ENCODE assay signal across 21 cellular contexts in genomic region chr4:152217896-152218295, GRCh38.
A peak's percentile ranks its signal among the peaks of the same experiment; 100 is the strongest.
DNase-seq lines count a peak whose midpoint lies in the region; TF ChIP-seq lines count a peak whose summit lies in the region.
"Had no signal": no experiment of that assay in that cellular context is flagged by ENCODE, and none has a peak within 500 bp of the region (broad histone marks: within the 10 kb centered on the region; RNA-seq: fewer than 3 reads in every experiment).

No MANE protein-coding gene starts in this region.

- intact Hi-C loops in esophagus muscularis mucosa (cut with DNase I) = no loop called here

- H3K4me3 ChIP-seq in Loucy (ENCODE audit: low read length, poor library complexity, severe bottlenecking) = no peak overlapping the region
- H3K4me3 ChIP-seq in esophagus muscularis mucosa = no peak overlapping the region
- H3K4me3 ChIP-seq: BLaER1 treated with 17β-estradiol and CSF1 and Interleukin-3, amounts not matched to agents 10 nM and 100 nM; GM12878; GM23338 had no signal

- TF ChIP-seq EP300 in esophagus muscularis mucosa (IDR thresholded peaks at IDR 0.05) = no peak

- peaks cover 4% of the 10 kb centered on the region for H3K4me1 ChIP-seq in Loucy (ENCODE audit: insufficient read depth, low read length, poor library complexity, severe bottlenecking)
- H3K4me1 ChIP-seq in esophagus muscularis mucosa = no peaks in the 10 kb centered on the region

- H3K9me3 Mint-ChIP-seq in nephron progenitor cell = peaks cover 40% of the 10 kb centered on the region

- H3K36me3 ChIP-seq in Loucy (ENCODE audit: insufficient read depth, low read length) (no peaks in the 10 kb centered on the region), esophagus muscularis mucosa (no peaks in the 10 kb centered on the region)

- H2AFZ ChIP-seq in Loucy (ENCODE audit: low read length) = 0 out of 2 replicates have a peak overlapping the region, but pooled peaks have one; percentile 29

- no peaks in the 10 kb centered on the region for H3F3A ChIP-seq in Loucy (ENCODE audit: low read depth)

- H3K36me3 Mint-ChIP-seq in nephron progenitor cell (ENCODE audit: low read depth) = peaks cover 29% of the 10 kb centered on the region
- H3K36me3 Mint-ChIP-seq: CD8-positive, alpha-beta T cell had no signal

- H3K9me3 ChIP-seq in Loucy (ENCODE audit: insufficient read depth, low read depth, low read length) = no peaks in the 10 kb centered on the region
- peaks cover 0 to 8% (median 3%) of the 10 kb centered on the region in 4 donors for H3K9me3 ChIP-seq in esophagus muscularis mucosa

- peak overlapping the region; percentile 16 for H3K4me3 Mint-ChIP-seq in nephron progenitor cell
- H3K4me3 Mint-ChIP-seq: B cell; CD8-positive, alpha-beta T cell; GM23338; HFFc6 had no signal

- TF ChIP-seq POLR2A in esophagus muscularis mucosa (IDR thresholded peaks at IDR 0.05; ENCODE audit: low read depth) = no peak

- H3K27me3 Mint-ChIP-seq in nephron progenitor cell (ENCODE audit: low read depth, poor library complexity) = peaks cover 3% of the 10 kb centered on the region
- H3K27me3 Mint-ChIP-seq: B cell had no signal

- H3K4me2 ChIP-seq in Loucy (ENCODE audit: low read depth, low read length, poor library complexity, severe bottlenecking) = no peak overlapping the region
- H3K4me2 ChIP-seq: BLaER1 treated with 17β-estradiol and CSF1 and Interleukin-3, amounts not matched to agents 10 nM and 100 nM; GM23338 had no signal

- no peaks in the 10 kb centered on the region for H3K79me2 ChIP-seq in Loucy (ENCODE audit: insufficient read depth, low read length)

- H4K20me1 ChIP-seq in Loucy (ENCODE audit: insufficient read depth, low read length, poor library complexity, severe bottlenecking) = no peaks in the 10 kb centered on the region
- H4K20me1 ChIP-seq: BLaER1 treated with 17β-estradiol and CSF1 and Interleukin-3, amounts not matched to agents 10 nM and 100 nM had no signal

- peak; percentile 24 for DNase-seq in COLO829 (ENCODE audit: low spot score)
- DNase-seq in esophagus muscularis mucosa (ENCODE audit: extremely low spot score) = peak; percentile 14
- no peak for DNase-seq in nephron progenitor cell
- no peak for DNase-seq in NOMO-1 treated with DMSO at 0.1 percent for 48 hours (lab: John Stamatoyannopoulos, UW; ENCODE audit: unreplicated experiment)
- no peak for DNase-seq in NCI-H446 (lab: John Stamatoyannopoulos, UW)
- DNase-seq in nucleus accumbens (lab: John Stamatoyannopoulos, UW) = no peak
- no peak for DNase-seq in MV-4-11 (lab: John Stamatoyannopoulos, UW)
- DNase-seq: CD8-positive, alpha-beta T cell; COR-L47; DMS 273 treated with DMSO at 0.1 percent for 48 hours; DMS53; DND-41; EL; H7; HFFc6 had no signal

- no peaks in the 10 kb centered on the region for H3K9me2 ChIP-seq in Loucy (replicated peaks; ENCODE audit: low read depth, low read length)

- H3K9ac ChIP-seq in Loucy (ENCODE audit: low read depth, low read length, poor library complexity, severe bottlenecking) = no peak overlapping the region
- H3K9ac ChIP-seq: BLaER1 treated with 17β-estradiol and CSF1 and Interleukin-3, amounts not matched to agents 10 nM and 100 nM had no signal

- H3K4me1 Mint-ChIP-seq in nephron progenitor cell = peaks cover 41% of the 10 kb centered on the region
- H3K4me1 Mint-ChIP-seq: B cell, GM23338 had no signal

- TF ChIP-seq CTCF in Loucy (conservative IDR thresholded peaks at IDR 0.05; ENCODE audit: low read length) = no peak
- no peak for TF ChIP-seq CTCF in esophagus muscularis mucosa (IDR thresholded peaks at IDR 0.05)
- TF ChIP-seq CTCF in nephron progenitor cell (IDR thresholded peaks at IDR 0.05) = no peak

- no peak overlapping the region for H3K27ac ChIP-seq in esophagus muscularis mucosa (replicated peaks in 1 of 4)
- H3K27ac ChIP-seq: BLaER1 treated with 17β-estradiol and CSF1 and Interleukin-3, amounts not matched to agents 10 nM and 100 nM; HL-60 had no signal

- H3K27me3 ChIP-seq in Loucy (ENCODE audit: insufficient read depth, low read length, poor library complexity, severe bottlenecking) (no peaks in the 10 kb centered on the region), esophagus muscularis mucosa (no peaks in the 10 kb centered on the region)
- H3K27me3 ChIP-seq: BLaER1 treated with 17β-estradiol and CSF1 and Interleukin-3, amounts not matched to agents 10 nM and 100 nM had no signal

- WGBS in esophagus muscularis mucosa = 71% methylated on average over 3 of the region's 3 CpGs

- peak overlapping the region; percentile 95 for H3K27ac Mint-ChIP-seq in nephron progenitor cell
- H3K27ac Mint-ChIP-seq: B cell; CD8-positive, alpha-beta T cell; GM23338; HFFc6 had no signal

Comparison
In these comparisons a context has a peak if more than half of its experiments do, and no peak if none do; other contexts are left out.
1. DNase-seq: peak in COLO829 (single experiment) and esophagus muscularis mucosa (single experiment); none in nephron progenitor cell (single experiment), NOMO-1 treated with DMSO at 0.1 percent for 48 hours (single experiment), NCI-H446 (0 of 2), nucleus accumbens (0 of 56) and MV-4-11 (single experiment).